In genomic region chr10:129843702-129844101, GRCh38 we compare ENCODE assay signal across 25 cellular contexts.
"Had no signal": no experiment of that assay in that cellular context is flagged by ENCODE, and none has a peak within 500 bp of the region (broad histone marks: within the 10 kb centered on the region; RNA-seq: fewer than 3 reads in every experiment).

No MANE protein-coding gene starts in this region.

- H3K4me3 Mint-ChIP-seq: effector memory CD8-positive, alpha-beta T cell; endodermal cell; immature natural killer cell; naive thymus-derived CD4-positive, alpha-beta T cell had no signal

- H3K36me3 Mint-ChIP-seq: immature natural killer cell; naive thymus-derived CD4-positive, alpha-beta T cell had no signal

- H3K4me1 Mint-ChIP-seq: immature natural killer cell; naive thymus-derived CD4-positive, alpha-beta T cell had no signal

- H3K4me1 ChIP-seq: esophagus squamous epithelium, gastrocnemius medialis, heart left ventricle, left lung, lower lobe of right lung had no signal

- H3K9me3 ChIP-seq: esophagus squamous epithelium, gastrocnemius medialis, heart left ventricle, left lung, lower lobe of right lung had no signal

- H3K9me3 Mint-ChIP-seq: effector memory CD8-positive, alpha-beta T cell; endodermal cell; immature natural killer cell had no signal

- DNase-seq: dermis blood vessel endothelial cell; dorsolateral prefrontal cortex; effector CD8-positive, alpha-beta T cell; effector memory CD8-positive, alpha-beta T cell; endodermal cell; erythroblast; esophagus squamous epithelium; foreskin fibroblast; foreskin melanocyte; gastrocnemius medialis; heart left ventricle; hypothalamus; immature natural killer cell; islet precursor cell; kidney; kidney glomerular epithelial cell; left ventricle myocardium superior; lower lobe of right lung; mesenchymal stem cell; midbrain; naive thymus-derived CD4-positive, alpha-beta T cell had no signal

- H3K27ac Mint-ChIP-seq: effector memory CD8-positive, alpha-beta T cell; endodermal cell; immature natural killer cell had no signal

- H3K36me3 ChIP-seq: left lung, lower lobe of right lung had no signal

- H3K4me3 ChIP-seq: coronary artery, dorsolateral prefrontal cortex, esophagus squamous epithelium, gastrocnemius medialis, heart left ventricle, hepatocyte, left lung, lower lobe of right lung had no signal

- H3K27me3 ChIP-seq: esophagus squamous epithelium, gastrocnemius medialis, heart left ventricle, hepatocyte, left lung had no signal

- H3K27me3 Mint-ChIP-seq: naive thymus-derived CD4-positive, alpha-beta T cell had no signal

- H3K27ac ChIP-seq: coronary artery, dorsolateral prefrontal cortex, epithelial cell of prostate, esophagus squamous epithelium, gastrocnemius medialis, heart left ventricle, hepatocyte, left lung, lower lobe of right lung had no signal
